20 cellular contexts compared by ENCODE assay signal in the genomic region with DNA sequence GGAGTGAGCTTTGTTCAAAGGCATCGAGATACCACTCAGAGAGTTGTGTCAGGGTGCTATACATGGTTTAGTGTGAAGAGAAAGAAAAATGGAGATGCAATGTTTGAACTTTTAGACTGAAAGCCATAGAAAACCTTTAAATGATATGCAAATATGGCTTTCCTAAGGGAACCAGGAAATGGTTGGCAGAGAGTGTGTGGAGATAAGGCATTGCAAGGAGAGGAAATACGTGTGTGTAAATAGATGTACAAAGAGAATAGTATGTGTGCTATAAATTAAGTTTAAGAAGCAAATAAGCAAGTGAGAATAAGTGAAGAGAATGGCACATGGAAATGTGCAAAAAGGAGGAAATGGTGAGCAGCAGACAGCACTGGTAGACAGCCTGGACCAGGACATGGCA.
DNase-seq lines count a peak whose midpoint lies in the region; ATAC-seq and TF ChIP-seq lines count a peak whose summit lies in the region.
"Had no signal": no experiment of that assay in that cellular context is flagged by ENCODE, and none has a peak within 500 bp of the region (broad histone marks: within the 10 kb centered on the region; RNA-seq: fewer than 3 reads in every experiment).

No MANE protein-coding gene starts in this region.

- H4K91ac ChIP-seq in mesenchymal stem cell (ENCODE audit: low read length), result no peak overlapping the region

- no peak overlapping the region for H2BK15ac ChIP-seq in mesenchymal stem cell (ENCODE audit: low read depth, poor library complexity, severe bottlenecking)

- no peak overlapping the region for H3K4me3 Mint-ChIP-seq in immature natural killer cell
- H3K4me3 Mint-ChIP-seq: CD4-positive, alpha-beta T cell had no signal

- H2BK120ac ChIP-seq in mesenchymal stem cell (ENCODE audit: low read depth, low read length), result no peak overlapping the region

- H3K9me3 ChIP-seq in adipocyte (ENCODE audit: control insufficient read depth, low read length) (no peaks in the 10 kb centered on the region), mesenchymal stem cell (ENCODE audit: control insufficient read depth, low read length) (no peaks in the 10 kb centered on the region), spleen (no peaks in the 10 kb centered on the region)
- H3K9me3 ChIP-seq: A549, Caco-2 had no signal

- TF ChIP-seq CTCF in spleen (IDR thresholded peaks at IDR 0.05 in 8 of 11, conservative IDR thresholded peaks at IDR 0.05 in 3 of 11), result no peak

- ATAC-seq in HG03039 (IDR thresholded peaks at IDR 0.05; ENCODE audit: unreplicated experiment), result no peak
- ATAC-seq: A549, GM12878, K562 had no signal

- intact Hi-C loops in spleen (cut with DNase I; ENCODE audit: low total_unique reads), result no loop called here

- H2BK5ac ChIP-seq in mesenchymal stem cell (ENCODE audit: low read depth, low read length, poor library complexity, severe bottlenecking), result no peak overlapping the region

- TF ChIP-seq POLR2A in spleen (IDR thresholded peaks at IDR 0.05), result no peak

- no peaks in the 10 kb centered on the region for H3K9me3 Mint-ChIP-seq in immature natural killer cell
- H3K9me3 Mint-ChIP-seq: CD4-positive, alpha-beta T cell had no signal

- H3K27ac ChIP-seq in mesenchymal stem cell (ENCODE audit: low read length, poor library complexity, severe bottlenecking), result no peak overlapping the region
- H3K27ac ChIP-seq in spleen, result no peak overlapping the region
- H3K27ac ChIP-seq: 22Rv1, A549, C4-2B, GM23248 had no signal

- DNase-seq in DMS153 (lab: John Stamatoyannopoulos, UW) (peak; percentile 29), DMS153 treated with DMSO at 0.1 percent for 48 hours (lab: John Stamatoyannopoulos, UW; ENCODE audit: unreplicated experiment) (no peak), adipocyte (ENCODE audit: low read depth) (no peak), mesenchymal stem cell (no peak), spleen (no peak), immature natural killer cell (no peak)
- DNase-seq: AML-193; Caco-2; CD4-positive, alpha-beta T cell; DMS79 treated with DMSO at 0.1 percent for 48 hours; EL; GM23248; HCEC 1CT; IMR-90 had no signal

- no peak overlapping the region for H2AFZ ChIP-seq in mesenchymal stem cell (ENCODE audit: low read depth, low read length)
- H2AFZ ChIP-seq: GM23248 had no signal

- H3K4me1 Mint-ChIP-seq in immature natural killer cell, result no peaks in the 10 kb centered on the region

- H3K14ac ChIP-seq in mesenchymal stem cell (ENCODE audit: low read length in 2 of 2), result no peak overlapping the region

- no peak overlapping the region for H3K4ac ChIP-seq in mesenchymal stem cell (ENCODE audit: low read depth in 1 of 2, low read length in 2 of 2)

- no peak overlapping the region for H3K18ac ChIP-seq in mesenchymal stem cell (ENCODE audit: low read depth in 1 of 2, low read length in 2 of 2)

- peaks cover 17 to 24% (median 21%) of the 10 kb centered on the region in 3 donors for H3K36me3 Mint-ChIP-seq in immature natural killer cell

- no peak overlapping the region for H3K4me2 ChIP-seq in mesenchymal stem cell (ENCODE audit: low read length, poor library complexity, severe bottlenecking)
- H3K4me2 ChIP-seq: A549 had no signal

- H3K9ac ChIP-seq in adipocyte (ENCODE audit: low read length), result peak overlapping the region; percentile 53
- no peak overlapping the region for H3K9ac ChIP-seq in mesenchymal stem cell (ENCODE audit: low read length)
- H3K9ac ChIP-seq: GM23248 had no signal

- no peak overlapping the region for H4K8ac ChIP-seq in mesenchymal stem cell (ENCODE audit: low read length)

- H2BK12ac ChIP-seq in mesenchymal stem cell (ENCODE audit: low read length in 2 of 2), result no peak overlapping the region

- H3K27ac Mint-ChIP-seq in immature natural killer cell, result no peak overlapping the region
- H3K27ac Mint-ChIP-seq: CD4-positive, alpha-beta T cell had no signal

- no peak overlapping the region for H3K23ac ChIP-seq in mesenchymal stem cell (ENCODE audit: low read length in 2 of 2)

- H3K79me1 ChIP-seq in mesenchymal stem cell (replicated peaks; ENCODE audit: low read length, poor library complexity, severe bottlenecking), result no peaks in the 10 kb centered on the region

- H3K4me3 ChIP-seq in adipocyte (ENCODE audit: low read length), result peak overlapping the region; percentile 13
- H3K4me3 ChIP-seq in mesenchymal stem cell (ENCODE audit: insufficient read depth in 1 of 2, low read depth in 1 of 2, low read length in 2 of 2), result no peak overlapping the region
- H3K4me3 ChIP-seq in spleen, result no peak overlapping the region
- H3K4me3 ChIP-seq: A549, GM12878, GM23248, K562 had no signal

- 88% methylated on average over 2 of the region's 2 CpGs for WGBS in mesenchymal stem cell
- WGBS in spleen, 5 donors, result 84 to 94% (median 85%) methylated on average over 2 of the region's 2 CpGs

- peak overlapping the region; percentile 31 for H2AK5ac ChIP-seq in mesenchymal stem cell (ENCODE audit: low read length, severe bottlenecking)

- H3K36me3 ChIP-seq in adipocyte (ENCODE audit: control insufficient read depth, insufficient read depth, low read length, severe bottlenecking), result peaks cover 3% of the 10 kb centered on the region
- H3K36me3 ChIP-seq in mesenchymal stem cell (ENCODE audit: control insufficient read depth in 1 of 2, insufficient read depth in 2 of 2, low read depth in 1 of 2, low read length in 2 of 2), result peaks cover 0 to 6% of the 10 kb centered on the region in 2 experiments
- H3K36me3 ChIP-seq in spleen, result peaks cover 0 to 27% (median 0%) of the 10 kb centered on the region in 6 donors

- H3K4me1 ChIP-seq in adipocyte (ENCODE audit: control insufficient read depth, insufficient read depth, low read length), result peaks cover 54% of the 10 kb centered on the region
- H3K4me1 ChIP-seq in mesenchymal stem cell (ENCODE audit: control insufficient read depth, insufficient read depth, low read depth, low read length), result no peaks in the 10 kb centered on the region
- H3K4me1 ChIP-seq in spleen, result peaks cover 0 to 12% (median 0%) of the 10 kb centered on the region in 6 donors
- H3K4me1 ChIP-seq: A549, Caco-2 had no signal

- no peaks in the 10 kb centered on the region for H3K27me3 ChIP-seq in adipocyte (replicated peaks; ENCODE audit: control insufficient read depth, insufficient read depth, low read length)
- no peaks in the 10 kb centered on the region for H3K27me3 ChIP-seq in mesenchymal stem cell (ENCODE audit: control insufficient read depth in 1 of 2, insufficient read depth in 1 of 2, low read length in 2 of 2)
- no peaks in the 10 kb centered on the region for H3K27me3 ChIP-seq in spleen (replicated peaks in 1 of 7)

- peaks cover 0 to 2% (median 0%) of the 10 kb centered on the region in 3 donors for H3K27me3 Mint-ChIP-seq in immature natural killer cell (ENCODE audit: low read depth in 3 of 3)
- H3K27me3 Mint-ChIP-seq: CD4-positive, alpha-beta T cell had no signal
